Comparison of ENCODE assay signal across 8 cellular contexts in genomic region chr11:128521697-128522062, GRCh38.
DNase-seq lines count a peak whose midpoint lies in the region; ATAC-seq and TF ChIP-seq lines count a peak whose summit lies in the region.

No MANE protein-coding gene starts in this region.

- no peak overlapping the region for H2BK5ac ChIP-seq in mesendoderm (ENCODE audit: low read length)

- peak overlapping the region; percentile 89 for H3K27ac ChIP-seq in DND-41 (ENCODE audit: low read length)
- peak overlapping the region; percentile 77 for H3K27ac ChIP-seq in mesendoderm (ENCODE audit: low read depth, low read length)

- no peak overlapping the region for H4K5ac ChIP-seq in mesendoderm (ENCODE audit: low read length)

- H3K18ac ChIP-seq in mesendoderm (ENCODE audit: low read length) = peak overlapping the region; percentile 22

- peak overlapping the region; percentile 84 for H3K56ac ChIP-seq in mesendoderm (ENCODE audit: low read length)

- H3K4me2 ChIP-seq in DND-41 (ENCODE audit: insufficient read depth, low read length) (peak overlapping the region; percentile 78), Loucy (ENCODE audit: low read depth, low read length, poor library complexity, severe bottlenecking) (peak overlapping the region; percentile 96), mesendoderm (ENCODE audit: low read length) (peak overlapping the region; percentile 66)

- H3F3A ChIP-seq in Loucy (ENCODE audit: low read depth) = peaks cover 4% of the 10 kb centered on the region; the same call in 1 of the 2 replicates

- H3K27me3 ChIP-seq in DND-41 (ENCODE audit: insufficient read depth, low read length, poor library complexity) (no peaks in the 10 kb centered on the region), Loucy (ENCODE audit: insufficient read depth, low read length, poor library complexity, severe bottlenecking) (no peaks in the 10 kb centered on the region), mesendoderm (ENCODE audit: insufficient read depth, low read length, poor library complexity) (no peaks in the 10 kb centered on the region)

- no peaks in the 10 kb centered on the region for H3K9me2 ChIP-seq in Loucy (replicated peaks; ENCODE audit: low read depth, low read length)

- H2AFZ ChIP-seq in DND-41 (ENCODE audit: low read depth, low read length) = peak overlapping the region; percentile 57
- no peak overlapping the region for H2AFZ ChIP-seq in Loucy (ENCODE audit: low read length)

- peak; percentile 10 for ATAC-seq in DND-41 (ENCODE audit: insufficient read depth, low read depth)

- H2BK15ac ChIP-seq in mesendoderm (replicated peaks; ENCODE audit: low read depth) = no peak overlapping the region

- no peak overlapping the region for H2BK120ac ChIP-seq in mesendoderm (ENCODE audit: low read depth, low read length)

- no peaks in the 10 kb centered on the region for H3K9me3 ChIP-seq in DND-41 (ENCODE audit: insufficient read depth, low read length, severe bottlenecking)
- no peaks in the 10 kb centered on the region for H3K9me3 ChIP-seq in Loucy (ENCODE audit: insufficient read depth, low read depth, low read length)

- H3K4me1 ChIP-seq in DND-41 (ENCODE audit: insufficient read depth, low read length) (peaks cover 85% of the 10 kb centered on the region), Loucy (ENCODE audit: insufficient read depth, low read length, poor library complexity, severe bottlenecking) (peaks cover 83% of the 10 kb centered on the region), mesendoderm (ENCODE audit: control insufficient read depth, low read depth, low read length) (peaks cover 9% of the 10 kb centered on the region)

- H3K9ac ChIP-seq in DND-41 (ENCODE audit: low read depth, low read length) = peak overlapping the region; percentile 66
- peak overlapping the region; percentile 99 for H3K9ac ChIP-seq in Loucy (ENCODE audit: low read depth, low read length, poor library complexity, severe bottlenecking)
- peak overlapping the region; percentile 81 for H3K9ac ChIP-seq in mesendoderm (ENCODE audit: low read length)

- no peak overlapping the region for H3K4ac ChIP-seq in mesendoderm (ENCODE audit: low read depth, low read length)

- H3K79me2 ChIP-seq in DND-41 (ENCODE audit: insufficient read depth, low read length) (peaks cover 64% of the 10 kb centered on the region), Loucy (ENCODE audit: insufficient read depth, low read length) (peaks cover 73% of the 10 kb centered on the region), mesendoderm (ENCODE audit: control insufficient read depth, insufficient read depth, low read length) (peaks cover 15% of the 10 kb centered on the region)

- H2AK5ac ChIP-seq in mesendoderm (ENCODE audit: low read length) = no peak overlapping the region

- peaks cover 23% of the 10 kb centered on the region for H3K36me3 ChIP-seq in DND-41 (ENCODE audit: insufficient read depth, low read length)
- peaks cover 3% of the 10 kb centered on the region; the same call in 1 of the 2 replicates for H3K36me3 ChIP-seq in Loucy (ENCODE audit: insufficient read depth, low read length)
- H3K36me3 ChIP-seq in mesendoderm (ENCODE audit: control insufficient read depth, insufficient read depth, low read length) = no peaks in the 10 kb centered on the region

- no peak for DNase-seq in DND-41
- no peak for DNase-seq in choroid plexus epithelial cell (ENCODE audit: low read depth)
- DNase-seq in mesendoderm = no peak
- no peak for DNase-seq in SIG-M5 (lab: John Stamatoyannopoulos, UW)
- DNase-seq in NCI-H2081 (lab: John Stamatoyannopoulos, UW) = no peak
- no peak for DNase-seq in epidermal melanocyte (ENCODE audit: insufficient read length, low spot score)
- no peak for DNase-seq in 8988T

- peaks cover 15% of the 10 kb centered on the region for H3K79me1 ChIP-seq in mesendoderm (ENCODE audit: low read length)

- TF ChIP-seq CTCF in DND-41 (IDR thresholded peaks at IDR 0.05; ENCODE audit: borderline replicate concordance, extremely low read depth, low read length, poor library complexity, severe bottlenecking) = no peak
- TF ChIP-seq CTCF in Loucy (conservative IDR thresholded peaks at IDR 0.05; ENCODE audit: low read length) = no peak
- no peak for TF ChIP-seq CTCF in choroid plexus epithelial cell (conservative IDR thresholded peaks at IDR 0.05; ENCODE audit: low read depth, low read length)

- H4K8ac ChIP-seq in mesendoderm (ENCODE audit: low read depth, low read length) = no peak overlapping the region

- WGBS in mesendoderm (ENCODE audit: extremely low coverage, insufficient coverage, low lambda C conversion rate) = no CpG with 5 or more reads among the region's 19 CpGs

- no peak overlapping the region for H3K23ac ChIP-seq in mesendoderm (ENCODE audit: low read length)

- H4K20me1 ChIP-seq in DND-41 (ENCODE audit: insufficient read depth, low read length) (peaks cover 39% of the 10 kb centered on the region), Loucy (ENCODE audit: insufficient read depth, low read length, poor library complexity, severe bottlenecking) (peaks cover 52% of the 10 kb centered on the region)

- H3K4me3 ChIP-seq in DND-41 (ENCODE audit: low read depth in 1 of 2, low read length in 2 of 2) (peak overlapping the region; percentile 81 to 87), Loucy (ENCODE audit: low read length, poor library complexity, severe bottlenecking) (peak overlapping the region; percentile 91), choroid plexus epithelial cell (ENCODE audit: low read depth, low read length) (peak overlapping the region; percentile 82), mesendoderm (ENCODE audit: low read length) (peak overlapping the region; percentile 71)
